ENCODE assay signal across 8 cellular contexts in genomic region chr10:30432631-30433285, GRCh38. TPM values are rescaled to one million over a fixed set of nuclear protein-coding genes. Genes with fewer than 3 reads are reported as not detected.
A peak's percentile ranks its signal among the peaks of the same experiment; 100 is the strongest.
DNase-seq lines count a peak whose midpoint lies in the region; ATAC-seq and TF ChIP-seq lines count a peak whose summit lies in the region.

No MANE protein-coding gene starts in this region.

- H3K27me3 ChIP-seq in Panc1 (ENCODE audit: control insufficient read depth, insufficient read depth, low read length) (no peaks in the 10 kb centered on the region), esophagus squamous epithelium (no peaks in the 10 kb centered on the region), neutrophil (no peaks in the 10 kb centered on the region)

- POLR2A ChIA-PET in Panc1 (lab: Charles Lee): interaction anchor here (0.7 kb wide), 1 partner anchor 443 kb away, joined by 6 read pairs; no protein-coding TSS in a partner anchor

- H3K27ac ChIP-seq in Panc1 (ENCODE audit: low read length): peak overlapping the region; percentile 85
- H3K27ac ChIP-seq in esophagus squamous epithelium: peak overlapping the region; percentile 98 to 100 (median 99)
- peak overlapping the region; percentile 97 for H3K27ac ChIP-seq in neutrophil

- 16 to 32% methylated on average over 12 to 23 of the region's 32 CpGs for WGBS in esophagus squamous epithelium, 2 donors

- intact Hi-C loops in Panc1 (cut with micrococcal nuclease; ENCODE audit: unreplicated experiment): no loop called here
- intact Hi-C loops in esophagus squamous epithelium (cut with DNase I): no loop called here

- H3K9me3 ChIP-seq in Panc1 (ENCODE audit: control insufficient read depth, insufficient read depth, low read depth, low read length) (no peaks in the 10 kb centered on the region), esophagus squamous epithelium (no peaks in the 10 kb centered on the region), neutrophil (no peaks in the 10 kb centered on the region)

- TF ChIP-seq POLR2A in esophagus squamous epithelium (IDR thresholded peaks at IDR 0.05): no peak

- H3K4me1 ChIP-seq in Panc1 (ENCODE audit: control insufficient read depth, insufficient read depth, low read length) (peaks cover 18% of the 10 kb centered on the region), esophagus squamous epithelium (peaks cover 16 to 62% (median 25%) of the 10 kb centered on the region in 3 donors), neutrophil (ENCODE audit: control insufficient read depth in 1 of 2, insufficient read depth in 1 of 2, low read depth in 1 of 2, low read length in 1 of 2) (peaks cover 77 to 79% of the 10 kb centered on the region in 2 experiments)

- no TSS peak for BruUV-seq in Panc1 (replicated peaks; lab: Mats Ljungman, UMichigan)

- no peaks in the 10 kb centered on the region; the same call in 1 of the 2 replicates for H3K36me3 ChIP-seq in Panc1 (ENCODE audit: control insufficient read depth, insufficient read depth, low read length)
- no peaks in the 10 kb centered on the region for H3K36me3 ChIP-seq in esophagus squamous epithelium
- no peaks in the 10 kb centered on the region for H3K36me3 ChIP-seq in neutrophil

- no peak for DNase-seq in GM12864 (ENCODE audit: low read depth)
- DNase-seq in Panc1 (ENCODE audit: low read depth, low spot score): no peak
- no peak for DNase-seq in esophagus squamous epithelium (lab: John Stamatoyannopoulos, UW)
- no peak for DNase-seq in NCI-H82 (lab: John Stamatoyannopoulos, UW)
- DNase-seq in NK-92 treated with Interleukin-12 subunit alpha and Interleukin-12 subunit beta, amount 100 ng/mL, for 24 hours (lab: John Stamatoyannopoulos, UW): no peak
- DNase-seq in NCI-H748 (lab: John Stamatoyannopoulos, UW; ENCODE audit: unreplicated experiment): no peak

- CTCF ChIA-PET in Panc1 (lab: Charles Lee): interaction anchor here (0.5 kb wide), 1 partner anchor 207 kb away, joined by 4 read pairs; no protein-coding TSS in a partner anchor

- ATAC-seq in GM21825 (IDR thresholded peaks at IDR 0.05; ENCODE audit: unreplicated experiment): peak; percentile 13
- ATAC-seq in Panc1: peak; percentile 2; the same call in 1 of the 2 replicates

- no peak for TF ChIP-seq CTCF in GM12864 (IDR thresholded peaks at IDR 0.05; ENCODE audit: low read depth, low read length, missing control alignments)
- no peak for TF ChIP-seq CTCF in Panc1 (IDR thresholded peaks at IDR 0.05)
- TF ChIP-seq CTCF in esophagus squamous epithelium (IDR thresholded peaks at IDR 0.05): peak in 1 of 6 experiments; percentile 17
- no peak for TF ChIP-seq CTCF in neutrophil (IDR thresholded peaks at IDR 0.05)

- H3K4me3 ChIP-seq in GM12864 (ENCODE audit: low read depth, low read length) (peak overlapping the region; percentile 53), Panc1 (ENCODE audit: low read depth in 2 of 2, low read length in 2 of 2) (peak overlapping the region; percentile 66 to 79), esophagus squamous epithelium (peak overlapping the region; percentile 76 to 96 (median 90)), neutrophil (ENCODE audit: low read depth in 1 of 2, low read length in 1 of 2) (peak overlapping the region; percentile 86 to 96)

- in situ Hi-C loops in Panc1 (cut with HindIII; ENCODE audit: low pct_unique_long_range_greater_than_20kb, low sequenced_read_pairs): no loop called here

RNA-seq across cellular contexts. Expression of gene MAP3K8, which starts 1.2 kb away (rescaled TPM):
- total RNA-seq in Panc1 (2021; ENCODE audit: unreplicated experiment): 4.8 TPM
- 1.3 TPM for polyA plus RNA-seq in Panc1 (2012; ENCODE audit: insufficient read length)
- 10 to 100 TPM in 3 of 4 donors, 1 to 10 TPM in 1; 9.4 to 20.6 (median 17.9) TPM for total RNA-seq in esophagus squamous epithelium
